In the genomic region with DNA sequence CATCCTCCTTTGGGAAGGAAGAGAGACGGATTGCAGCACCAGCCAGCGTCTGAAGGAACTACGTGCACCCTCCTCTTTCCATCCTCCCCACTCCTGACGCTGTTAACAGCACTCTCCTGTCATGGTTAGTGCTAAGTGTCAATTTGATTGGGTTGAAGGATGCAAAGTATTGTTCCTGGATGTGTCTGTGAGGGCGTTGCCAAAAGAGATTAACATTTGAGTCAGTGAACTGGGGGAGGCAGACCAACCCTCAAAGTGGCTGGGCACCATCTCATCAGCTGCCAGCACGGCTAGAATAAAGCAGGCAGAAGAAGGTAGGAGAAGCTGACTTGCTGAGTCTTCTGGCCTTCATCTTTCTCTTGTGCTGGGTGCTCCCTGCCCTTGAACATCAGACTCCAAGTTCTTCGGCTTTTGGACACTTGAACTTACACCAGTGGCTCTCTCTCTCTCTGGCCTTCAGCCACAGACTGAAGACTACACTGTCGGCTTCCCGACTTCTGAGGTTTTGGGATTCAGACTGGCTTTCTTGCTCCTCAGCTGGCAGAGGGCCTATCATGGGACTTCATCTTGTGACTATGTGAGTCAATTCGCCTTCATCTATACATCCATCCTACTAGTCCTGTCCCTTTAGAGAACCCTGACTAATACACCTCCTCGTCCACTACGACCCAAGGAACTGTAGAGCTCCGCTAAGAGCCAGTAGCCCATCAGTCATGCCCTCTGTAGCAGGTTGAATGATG, we compare ENCODE assay signal across 16 cellular contexts.
"Had no signal": no experiment of that assay in that cellular context is flagged by ENCODE, and none has a peak within 500 bp of the region (broad histone marks: within the 10 kb centered on the region; RNA-seq: fewer than 3 reads in every experiment).

No MANE protein-coding gene starts in this region.

- ATAC-seq: activated CD8-positive, alpha-beta memory T cell treated with anti-CD3 and anti-CD28 coated beads, Interleukin-2, amount 10 ng/mL, durations not matched to agents 7 days and 5 days; pancreas; sciatic nerve had no signal

- H3K27me3 ChIP-seq: ascending aorta, pancreas, suprapubic skin had no signal

- H3K36me3 ChIP-seq: ascending aorta, pancreas, suprapubic skin had no signal

- H3K27ac ChIP-seq: ascending aorta, pancreas, suprapubic skin, VCaP had no signal

- DNase-seq: activated CD4-positive, alpha-beta memory T cell treated with anti-CD3 and anti-CD28 coated beads for 36 hours; activated CD4-positive, alpha-beta T cell treated with anti-CD3 and anti-CD28 coated beads for 1 hour; activated CD8-positive, alpha-beta memory T cell treated with anti-CD3 and anti-CD28 coated beads, Interleukin-2, amount 10 ng/mL, durations not matched to agents 7 days and 5 days; activated naive CD4-positive, alpha-beta T cell treated with anti-CD3 and anti-CD28 coated beads, Interleukin-2, amount 10 ng/mL, durations not matched to agents 7 days and 5 days; activated T-cell treated with anti-CD3 and anti-CD28 coated beads, Interleukin-2, amount 50 U/mL, for 1 hour; endodermal cell; islet precursor cell; naive B cell; pancreas had no signal

- H3K4me3 ChIP-seq: ascending aorta, pancreas, suprapubic skin had no signal

- H3K27ac Mint-ChIP-seq: activated CD4-positive, alpha-beta memory T cell treated with anti-CD3 and anti-CD28 coated beads for 36 hours; activated CD8-positive, alpha-beta memory T cell treated with anti-CD3 and anti-CD28 coated beads, Interleukin-2, amount 10 ng/mL, durations not matched to agents 7 days and 5 days; activated naive CD4-positive, alpha-beta T cell treated with anti-CD3 and anti-CD28 coated beads, Interleukin-2, amount 10 ng/mL, durations not matched to agents 7 days and 5 days; endodermal cell; stimulated activated naive CD8-positive, alpha-beta T cell treated with anti-CD3 and anti-CD28 coated beads, Interleukin-15, Interleukin-2, amounts not matched to agents 100 ng/mL and 50 ng/mL, for 24 hours; T-helper 2 cell treated with Interferon-gamma antibody and Interleukin-4, amounts not matched to agents 5 μg/mL and 100 μg/mL, for 36 hours; type B pancreatic cell had no signal

- H3K4me3 Mint-ChIP-seq: activated CD4-positive, alpha-beta memory T cell treated with anti-CD3 and anti-CD28 coated beads for 36 hours; activated CD8-positive, alpha-beta memory T cell treated with anti-CD3 and anti-CD28 coated beads, Interleukin-2, amount 10 ng/mL, durations not matched to agents 7 days and 5 days; activated naive CD4-positive, alpha-beta T cell treated with anti-CD3 and anti-CD28 coated beads, Interleukin-2, amount 10 ng/mL, durations not matched to agents 7 days and 5 days; endodermal cell; stimulated activated naive CD8-positive, alpha-beta T cell treated with anti-CD3 and anti-CD28 coated beads, Interleukin-15, Interleukin-2, amounts not matched to agents 100 ng/mL and 50 ng/mL, for 24 hours; T-helper 2 cell treated with Interferon-gamma antibody and Interleukin-4, amounts not matched to agents 5 μg/mL and 100 μg/mL, for 36 hours; type B pancreatic cell had no signal

- H3K36me3 Mint-ChIP-seq: activated CD4-positive, alpha-beta memory T cell treated with anti-CD3 and anti-CD28 coated beads for 36 hours; activated CD8-positive, alpha-beta memory T cell treated with anti-CD3 and anti-CD28 coated beads, Interleukin-2, amount 10 ng/mL, durations not matched to agents 7 days and 5 days; activated naive CD4-positive, alpha-beta T cell treated with anti-CD3 and anti-CD28 coated beads, Interleukin-2, amount 10 ng/mL, durations not matched to agents 7 days and 5 days; naive B cell; type B pancreatic cell had no signal

- H3K9me3 ChIP-seq: ascending aorta, pancreas, suprapubic skin had no signal

- H3K27me3 Mint-ChIP-seq: type B pancreatic cell had no signal

- H3K9me3 Mint-ChIP-seq: activated CD4-positive, alpha-beta memory T cell treated with anti-CD3 and anti-CD28 coated beads for 36 hours; activated naive CD4-positive, alpha-beta T cell treated with anti-CD3 and anti-CD28 coated beads, Interleukin-2, amount 10 ng/mL, durations not matched to agents 7 days and 5 days; endodermal cell; naive B cell; stimulated activated naive CD8-positive, alpha-beta T cell treated with anti-CD3 and anti-CD28 coated beads, Interleukin-15, Interleukin-2, amounts not matched to agents 100 ng/mL and 50 ng/mL, for 24 hours; T-helper 2 cell treated with Interferon-gamma antibody and Interleukin-4, amounts not matched to agents 5 μg/mL and 100 μg/mL, for 36 hours; type B pancreatic cell had no signal
